ENCODE assay signal across 8 cellular contexts in genomic region chrX:110001702-110002299, GRCh38. TPM values are rescaled to one million over a fixed set of nuclear protein-coding genes. Genes with fewer than 3 reads are reported as not detected.
A peak's percentile ranks its signal among the peaks of the same experiment; 100 is the strongest.
DNase-seq lines count a peak whose midpoint lies in the region; ATAC-seq and TF ChIP-seq lines count a peak whose summit lies in the region.

No MANE protein-coding gene starts in this region.

- no peaks in the 10 kb centered on the region for H3K27me3 ChIP-seq in foreskin keratinocyte

- H3K4me3 ChIP-seq in SK-N-MC, result peak overlapping the region; percentile 76

- TF ChIP-seq CTCF in foreskin keratinocyte (conservative IDR thresholded peaks at IDR 0.05) (no peak), GM13976 (IDR thresholded peaks at IDR 0.05; ENCODE audit: borderline replicate concordance, control extremely low read depth, extremely low read depth, insufficient read depth, missing control alignments) (no peak)

- H3K4me3 Mint-ChIP-seq in stimulated activated naive CD8-positive, alpha-beta T cell treated with anti-CD3 and anti-CD28 coated beads, Interleukin-15, amount 100 ng/mL, for 72 hours, result peak overlapping the region; percentile 82 to 90

- DNase-seq in NCI-H82 (lab: John Stamatoyannopoulos, UW), result peak; percentile 61
- DNase-seq in NCI-H82 treated with DMSO at 0.1 percent for 48 hours (lab: John Stamatoyannopoulos, UW; ENCODE audit: unreplicated experiment), result no peak
- no peak for DNase-seq in SK-N-MC (ENCODE audit: low read depth, low spot score)
- no peak for DNase-seq in foreskin keratinocyte
- no peak for DNase-seq in stimulated activated naive CD8-positive, alpha-beta T cell treated with anti-CD3 and anti-CD28 coated beads, Interleukin-15, amount 100 ng/mL, for 72 hours
- no peak for DNase-seq in GM13976 (ENCODE audit: low spot score)
- no peak for DNase-seq in NCI-H2081 treated with DMSO at 0.1 percent for 48 hours (lab: John Stamatoyannopoulos, UW)

- peak; percentile 2 for ATAC-seq in foreskin keratinocyte
- ATAC-seq in stimulated activated naive CD8-positive, alpha-beta T cell treated with anti-CD3 and anti-CD28 coated beads, Interleukin-15, amount 100 ng/mL, for 72 hours, result no peak
- ATAC-seq in HG03354 (IDR thresholded peaks at IDR 0.05; ENCODE audit: poor library complexity, severe bottlenecking, unreplicated experiment), result no peak

- H3K27me3 Mint-ChIP-seq in stimulated activated naive CD8-positive, alpha-beta T cell treated with anti-CD3 and anti-CD28 coated beads, Interleukin-15, amount 100 ng/mL, for 72 hours, result no peaks in the 10 kb centered on the region

- no peaks in the 10 kb centered on the region for H3K9me3 ChIP-seq in SK-N-MC (ENCODE audit: low read depth, low read length)

- peaks cover 3% of the 10 kb centered on the region for H3K4me1 ChIP-seq in foreskin keratinocyte

- H3K9me3 Mint-ChIP-seq in stimulated activated naive CD8-positive, alpha-beta T cell treated with anti-CD3 and anti-CD28 coated beads, Interleukin-15, amount 100 ng/mL, for 72 hours, result no peaks in the 10 kb centered on the region

- in situ Hi-C loops in GM13976 (cut with MboI; ENCODE audit: low sequenced_read_pairs, unreplicated experiment), result no loop called here

- H3K4me1 Mint-ChIP-seq in stimulated activated naive CD8-positive, alpha-beta T cell treated with anti-CD3 and anti-CD28 coated beads, Interleukin-15, amount 100 ng/mL, for 72 hours, result peaks cover 46% of the 10 kb centered on the region

- H3K36me3 ChIP-seq in SK-N-MC (ENCODE audit: insufficient read depth, low read length), result no peaks in the 10 kb centered on the region

- no peak overlapping the region for H3K27ac ChIP-seq in SK-N-MC
- H3K27ac ChIP-seq in foreskin keratinocyte, result no peak overlapping the region

- peak overlapping the region; percentile 67 to 92 for H3K27ac Mint-ChIP-seq in stimulated activated naive CD8-positive, alpha-beta T cell treated with anti-CD3 and anti-CD28 coated beads, Interleukin-15, amount 100 ng/mL, for 72 hours

- H3K9ac ChIP-seq in SK-N-MC (ENCODE audit: insufficient read length), result no peak overlapping the region

RNA-seq across cellular contexts. Expression of gene TMEM164, which starts 1.1 kb away (rescaled TPM):
- 18.2 and 18.6 TPM in 2 replicates for total RNA-seq in foreskin keratinocyte
- polyA plus RNA-seq in foreskin keratinocyte, result 6.2 and 8.8 TPM in 2 replicates
